34 cellular contexts compared by ENCODE assay signal in genomic region chr1:212072047-212072446, GRCh38.
"Had no signal": no experiment of that assay in that cellular context is flagged by ENCODE, and none has a peak within 500 bp of the region (broad histone marks: within the 10 kb centered on the region; RNA-seq: fewer than 3 reads in every experiment).

No MANE protein-coding gene starts in this region.

- H3K9me3 ChIP-seq: adrenal gland, body of pancreas had no signal

- H3K36me3 ChIP-seq: adrenal gland, brain microvascular endothelial cell, cardiac muscle cell had no signal

- H3K27ac ChIP-seq: adrenal gland, body of pancreas, brain microvascular endothelial cell, cardiac muscle cell, VCaP had no signal

- FAIRE-seq: bronchial epithelial cell had no signal

- H3K4me1 ChIP-seq: adrenal gland, body of pancreas had no signal

- ATAC-seq: activated CD8-positive, alpha-beta T cell treated with anti-CD3 and anti-CD28 coated beads for 36 hours; activated naive CD4-positive, alpha-beta T cell treated with anti-CD3 and anti-CD28 coated beads, Interleukin-2, amount 50 U/mL, for 72 hours; activated T-cell treated with anti-CD3 and anti-CD28 coated beads, Interleukin-2, amount 50 U/mL, for 4 hours; activated T-cell treated with anti-CD3 and anti-CD28 coated beads, Interleukin-2, amount 50 U/mL, for 72 hours; activated T-helper 17 cell treated with anti-CD3 and anti-CD28 coated beads, Interleukin-2, amount 50 U/mL, for 72 hours; body of pancreas; T-cell; T-helper 17 cell had no signal

- H3K4me3 ChIP-seq: adrenal gland, body of pancreas, cardiac muscle cell had no signal

- H3K27me3 ChIP-seq: adrenal gland, body of pancreas, brain microvascular endothelial cell, cardiac muscle cell had no signal

- DNase-seq: activated B cell treated with CpG ODN at 0.5 μM for 24 hours; activated CD4-positive, alpha-beta memory T cell treated with anti-CD3 and anti-CD28 coated beads for 36 hours; activated CD4-positive, alpha-beta T cell treated with anti-CD3 and anti-CD28 coated beads for 4 hours; activated CD4-positive, alpha-beta T cell treated with anti-CD3 and anti-CD28 coated beads, Interleukin-2, amount 10 ng/mL, durations not matched to agents 24 days and 14 days; activated CD4-positive, alpha-beta T cell treated with anti-CD3 and anti-CD28 coated beads, Interleukin-2, amount 50 U/mL, for 1 hour; activated CD4-positive, alpha-beta T cell treated with anti-CD3 and anti-CD28 coated beads, Interleukin-2, amount 50 U/mL, for 4 hours; activated CD4-positive, CD25-positive, alpha-beta regulatory T cell treated with anti-CD3 and anti-CD28 coated beads, Interleukin-2, amount 50 U/mL, for 72 hours; activated CD8-positive, alpha-beta memory T cell treated with anti-CD3 and anti-CD28 coated beads, Interleukin-2, amount 50 U/mL, for 4 hours; activated CD8-positive, alpha-beta T cell treated with anti-CD3 and anti-CD28 coated beads for 36 hours; activated effector memory CD4-positive, alpha-beta T cell treated with anti-CD3 and anti-CD28 coated beads, Interleukin-2, amount 50 U/mL, for 16 hours; activated gamma-delta T cell treated with Interleukin-2 at 50 U/mL for 16 hours; activated naive CD4-positive, alpha-beta T cell; activated naive CD4-positive, alpha-beta T cell treated with anti-CD3 and anti-CD28 coated beads for 36 hours; activated naive CD4-positive, alpha-beta T cell treated with anti-CD3 and anti-CD28 coated beads, Interleukin-2, amount 50 U/mL, for 16 hours; activated naive CD8-positive, alpha-beta T cell treated with anti-CD3 and anti-CD28 coated beads for 36 hours; activated T-cell treated with anti-CD3 and anti-CD28 coated beads for 4 hours; activated T-cell treated with anti-CD3 and anti-CD28 coated beads, Interleukin-2, amount 50 U/mL, for 1 hour; activated T-cell treated with anti-CD3 and anti-CD28 coated beads, Interleukin-2, amount 50 U/mL, for 4 hours; activated T-cell treated with anti-CD3 and anti-CD28 coated beads, Interleukin-2, amount 50 U/mL, for 72 hours; adrenal gland; amniotic stem cell; aorta; body of pancreas; brain microvascular endothelial cell; caudate nucleus; cerebellar nuclear complex; T-cell; T-helper 17 cell; T1000 had no signal
